7 cellular contexts compared by ENCODE assay signal in genomic region chr4:74874785-74875367, GRCh38.
DNase-seq lines count a peak whose midpoint lies in the region; ATAC-seq and TF ChIP-seq lines count a peak whose summit lies in the region.

No MANE protein-coding gene starts in this region.

- in situ Hi-C loops in astrocyte of the spinal cord (cut with HindIII; ENCODE audit: low sequenced_read_pairs), result no loop called here

- peak; percentile 97 for TF ChIP-seq CTCF in astrocyte of the spinal cord (IDR thresholded peaks at IDR 0.05; ENCODE audit: low read depth, low read length)

- ATAC-seq in GM19397 (IDR thresholded peaks at IDR 0.05; ENCODE audit: unreplicated experiment) (peak; percentile 31), HG03432 (IDR thresholded peaks at IDR 0.05; ENCODE audit: unreplicated experiment) (peak; percentile 68)

- DNase-seq in ELF-1 (ENCODE audit: low read depth, low spot score), result peak; percentile 39
- peak; percentile 77 for DNase-seq in NCI-H748 (lab: John Stamatoyannopoulos, UW; ENCODE audit: unreplicated experiment)
- DNase-seq in astrocyte of the spinal cord (ENCODE audit: low read depth, low spot score), result peak; percentile 75
- peak; percentile 25 for DNase-seq in iPS DF 19.7 (ENCODE audit: low read depth, low spot score)
- peak; percentile 51 for DNase-seq in skeletal muscle cell (ENCODE audit: low read depth)

- H3K4me3 ChIP-seq in astrocyte of the spinal cord (ENCODE audit: low read depth, low read length) (no peak overlapping the region), skeletal muscle cell (ENCODE audit: low read depth, low read length) (no peak overlapping the region)

Comparison
In these comparisons a context has a peak if more than half of its experiments do, and no peak if none do; other contexts are left out.
1. DNase-seq: peak in every context shown above with its lines; median percentile 77 in NCI-H748; 75 in astrocyte of the spinal cord; 51 in skeletal muscle cell; 39 in ELF-1; 25 in iPS DF 19.7.